1 cellular context compared by ENCODE assay signal in the genomic region with DNA sequence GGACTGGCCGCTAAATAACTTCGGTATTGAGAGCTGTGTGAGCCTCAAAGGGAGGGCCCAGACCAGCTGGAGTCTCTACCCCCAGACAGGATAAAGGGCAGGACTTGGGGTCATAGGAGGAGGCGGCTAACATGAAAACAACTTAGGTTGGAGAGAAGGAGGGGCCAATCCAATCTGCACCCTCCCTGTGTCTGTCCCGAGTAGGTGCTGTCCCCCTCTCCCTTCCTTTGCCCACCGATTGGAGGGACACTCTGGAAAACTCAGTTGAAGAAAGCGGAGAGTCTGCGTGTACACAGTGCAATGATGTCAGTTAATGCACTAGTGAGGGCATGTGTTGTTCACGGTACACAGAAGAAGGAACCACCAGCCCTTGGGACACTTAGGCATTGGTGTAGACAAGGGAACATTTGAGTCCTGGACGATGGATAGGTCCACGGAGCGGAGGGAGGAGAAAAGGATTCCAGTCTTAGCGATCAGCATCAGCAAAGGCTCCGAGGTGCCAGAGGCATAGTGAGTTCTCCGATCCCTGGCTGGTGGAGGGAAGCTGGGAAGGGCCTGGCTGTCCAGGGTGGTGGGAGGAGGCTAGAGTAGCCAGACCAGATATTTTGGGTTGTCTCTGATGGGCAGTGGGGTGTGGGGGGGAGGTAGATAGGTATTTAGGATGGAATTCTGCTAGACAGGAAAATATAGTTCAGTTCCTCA.
TF ChIP-seq lines count a peak whose summit lies in the region.

No MANE protein-coding gene starts in this region.

TF ChIP-seq in HepG2, 621 proteins besides CTCF, POLR2A, EP300 and RAD21 (continued from another document and continues in another):
- TF ChIP-seq, protein P1, sequence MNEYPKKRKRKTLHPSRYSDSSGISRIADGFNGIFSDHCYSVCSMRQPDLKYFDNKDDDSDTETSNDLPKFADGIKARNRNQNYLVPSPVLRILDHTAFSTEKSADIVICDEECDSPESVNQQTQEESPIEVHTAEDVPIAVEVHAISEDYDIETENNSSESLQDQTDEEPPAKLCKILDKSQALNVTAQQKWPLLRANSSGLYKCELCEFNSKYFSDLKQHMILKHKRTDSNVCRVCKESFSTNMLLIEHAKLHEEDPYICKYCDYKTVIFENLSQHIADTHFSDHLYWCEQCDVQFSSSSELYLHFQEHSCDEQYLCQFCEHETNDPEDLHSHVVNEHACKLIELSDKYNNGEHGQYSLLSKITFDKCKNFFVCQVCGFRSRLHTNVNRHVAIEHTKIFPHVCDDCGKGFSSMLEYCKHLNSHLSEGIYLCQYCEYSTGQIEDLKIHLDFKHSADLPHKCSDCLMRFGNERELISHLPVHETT (CRISPR knock-in tag; conservative IDR thresholded peaks at IDR 0.05) = no peak
- TF ChIP-seq, protein P2, sequence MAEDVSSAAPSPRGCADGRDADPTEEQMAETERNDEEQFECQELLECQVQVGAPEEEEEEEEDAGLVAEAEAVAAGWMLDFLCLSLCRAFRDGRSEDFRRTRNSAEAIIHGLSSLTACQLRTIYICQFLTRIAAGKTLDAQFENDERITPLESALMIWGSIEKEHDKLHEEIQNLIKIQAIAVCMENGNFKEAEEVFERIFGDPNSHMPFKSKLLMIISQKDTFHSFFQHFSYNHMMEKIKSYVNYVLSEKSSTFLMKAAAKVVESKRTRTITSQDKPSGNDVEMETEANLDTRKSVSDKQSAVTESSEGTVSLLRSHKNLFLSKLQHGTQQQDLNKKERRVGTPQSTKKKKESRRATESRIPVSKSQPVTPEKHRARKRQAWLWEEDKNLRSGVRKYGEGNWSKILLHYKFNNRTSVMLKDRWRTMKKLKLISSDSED (CRISPR knock-in tag; IDR thresholded peaks at IDR 0.05) = no peak
- TF ChIP-seq MAZ (IDR thresholded peaks at IDR 0.05; ENCODE audit: borderline replicate concordance, low read depth, low read length) = no peak
- no peak for TF ChIP-seq MAZ (CRISPR knock-in tag; IDR thresholded peaks at IDR 0.05; ENCODE audit: low read depth)
- peak; percentile 62; the same call in 1 of the 2 replicates for TF ChIP-seq ZNF678 (CRISPR knock-in tag; IDR thresholded peaks at IDR 0.05)
- no peak for TF ChIP-seq ZNF12 (CRISPR knock-in tag; IDR thresholded peaks at IDR 0.05)
- TF ChIP-seq, protein P3, sequence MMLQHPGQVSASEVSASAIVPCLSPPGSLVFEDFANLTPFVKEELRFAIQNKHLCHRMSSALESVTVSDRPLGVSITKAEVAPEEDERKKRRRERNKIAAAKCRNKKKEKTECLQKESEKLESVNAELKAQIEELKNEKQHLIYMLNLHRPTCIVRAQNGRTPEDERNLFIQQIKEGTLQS (CRISPR knock-in tag; IDR thresholded peaks at IDR 0.05) = no peak
- peak; percentile 42; the same call in 1 of the 2 replicates for TF ChIP-seq GATAD1 (CRISPR knock-in tag; IDR thresholded peaks at IDR 0.05)
- TF ChIP-seq SMARCE1 (IDR thresholded peaks at IDR 0.05; ENCODE audit: borderline replicate concordance) = no peak
- no peak; the same call in 1 of the 2 replicates for TF ChIP-seq SPEN (CRISPR knock-in tag; IDR thresholded peaks at IDR 0.05; ENCODE audit: low read depth)
- TF ChIP-seq PCBP1 (IDR thresholded peaks at IDR 0.05; ENCODE audit: borderline replicate concordance, low read depth, low read length) = no peak
- no peak for TF ChIP-seq ZFY (CRISPR knock-in tag; IDR thresholded peaks at IDR 0.05)
- TF ChIP-seq MTA3 (CRISPR knock-in tag; IDR thresholded peaks at IDR 0.05) = no peak
- TF ChIP-seq, protein P4, sequence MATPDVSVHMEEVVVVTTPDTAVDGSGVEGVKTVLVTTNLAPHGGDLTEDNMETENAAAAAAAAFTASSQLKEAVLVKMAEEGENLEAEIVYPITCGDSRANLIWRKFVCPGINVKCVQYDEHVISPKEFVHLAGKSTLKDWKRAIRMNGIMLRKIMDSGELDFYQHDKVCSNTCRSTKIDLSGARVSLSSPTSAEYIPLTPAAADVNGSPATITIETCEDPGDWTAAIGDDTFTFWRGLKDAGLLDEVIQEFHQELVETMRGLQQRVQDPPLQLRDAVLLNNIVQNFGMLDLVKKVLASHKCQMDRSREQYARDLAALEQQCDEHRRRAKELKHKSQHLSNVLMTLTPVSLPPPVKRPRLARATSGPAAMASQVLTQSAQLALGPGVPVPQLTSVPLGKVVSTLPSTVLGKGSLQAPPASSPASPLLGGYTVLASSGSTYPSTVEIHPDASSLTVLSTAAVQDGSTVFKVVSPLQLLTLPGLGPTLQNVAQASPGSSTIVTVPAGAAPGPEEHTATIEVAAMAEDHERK (CRISPR knock-in tag; IDR thresholded peaks at IDR 0.05; ENCODE audit: low read depth) = no peak
- TF ChIP-seq NR2F6 (IDR thresholded peaks at IDR 0.05) = no peak
- TF ChIP-seq NR2F6 (CRISPR knock-in tag; IDR thresholded peaks at IDR 0.05) = peak; percentile 26; the same call in 1 of the 2 replicates
- TF ChIP-seq PHF21A (CRISPR knock-in tag; IDR thresholded peaks at IDR 0.05) = no peak
- no peak for TF ChIP-seq HNRNPUL1 (IDR thresholded peaks at IDR 0.05; ENCODE audit: low read depth, low read length)
- no peak for TF ChIP-seq XRCC5 (optimal IDR thresholded peaks at IDR 0.05; ENCODE audit: low read length)
- TF ChIP-seq KAT7 (CRISPR knock-in tag; IDR thresholded peaks at IDR 0.05; ENCODE audit: borderline replicate concordance) = 0 out of 2 replicates have a peak, but pooled peaks have one; percentile 22
- TF ChIP-seq, protein P5, sequence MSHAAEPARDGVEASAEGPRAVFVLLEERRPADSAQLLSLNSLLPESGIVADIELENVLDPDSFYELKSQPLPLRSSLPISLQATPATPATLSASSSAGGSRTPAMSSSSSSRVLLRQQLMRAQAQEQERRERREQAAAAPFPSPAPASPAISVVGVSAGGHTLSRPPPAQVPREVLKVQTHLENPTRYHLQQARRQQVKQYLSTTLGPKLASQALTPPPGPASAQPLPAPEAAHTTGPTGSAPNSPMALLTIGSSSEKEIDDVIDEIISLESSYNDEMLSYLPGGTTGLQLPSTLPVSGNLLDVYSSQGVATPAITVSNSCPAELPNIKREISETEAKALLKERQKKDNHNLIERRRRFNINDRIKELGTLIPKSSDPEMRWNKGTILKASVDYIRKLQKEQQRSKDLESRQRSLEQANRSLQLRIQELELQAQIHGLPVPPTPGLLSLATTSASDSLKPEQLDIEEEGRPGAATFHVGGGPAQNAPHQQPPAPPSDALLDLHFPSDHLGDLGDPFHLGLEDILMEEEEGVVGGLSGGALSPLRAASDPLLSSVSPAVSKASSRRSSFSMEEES (CRISPR knock-in tag; IDR thresholded peaks at IDR 0.05) = no peak
- no peak for TF ChIP-seq NFYB (CRISPR knock-in tag; IDR thresholded peaks at IDR 0.05)
- no peak for TF ChIP-seq ZNF101 (CRISPR knock-in tag; IDR thresholded peaks at IDR 0.05; ENCODE audit: borderline replicate concordance, low read depth)
- no peak for TF ChIP-seq ZNF256 (CRISPR knock-in tag; conservative IDR thresholded peaks at IDR 0.05)
- TF ChIP-seq, protein P6, sequence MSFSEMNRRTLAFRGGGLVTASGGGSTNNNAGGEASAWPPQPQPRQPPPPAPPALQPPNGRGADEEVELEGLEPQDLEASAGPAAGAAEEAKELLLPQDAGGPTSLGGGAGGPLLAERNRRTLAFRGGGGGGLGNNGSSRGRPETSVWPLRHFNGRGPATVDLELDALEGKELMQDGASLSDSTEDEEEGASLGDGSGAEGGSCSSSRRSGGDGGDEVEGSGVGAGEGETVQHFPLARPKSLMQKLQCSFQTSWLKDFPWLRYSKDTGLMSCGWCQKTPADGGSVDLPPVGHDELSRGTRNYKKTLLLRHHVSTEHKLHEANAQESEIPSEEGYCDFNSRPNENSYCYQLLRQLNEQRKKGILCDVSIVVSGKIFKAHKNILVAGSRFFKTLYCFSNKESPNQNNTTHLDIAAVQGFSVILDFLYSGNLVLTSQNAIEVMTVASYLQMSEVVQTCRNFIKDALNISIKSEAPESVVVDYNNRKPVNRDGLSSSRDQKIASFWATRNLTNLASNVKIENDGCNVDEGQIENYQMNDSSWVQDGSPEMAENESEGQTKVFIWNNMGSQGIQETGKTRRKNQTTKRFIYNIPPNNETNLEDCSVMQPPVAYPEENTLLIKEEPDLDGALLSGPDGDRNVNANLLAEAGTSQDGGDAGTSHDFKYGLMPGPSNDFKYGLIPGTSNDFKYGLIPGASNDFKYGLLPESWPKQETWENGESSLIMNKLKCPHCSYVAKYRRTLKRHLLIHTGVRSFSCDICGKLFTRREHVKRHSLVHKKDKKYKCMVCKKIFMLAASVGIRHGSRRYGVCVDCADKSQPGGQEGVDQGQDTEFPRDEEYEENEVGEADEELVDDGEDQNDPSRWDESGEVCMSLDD (CRISPR knock-in tag; IDR thresholded peaks at IDR 0.05; ENCODE audit: borderline replicate concordance) = no peak
- TF ChIP-seq DPF2 (CRISPR knock-in tag; IDR thresholded peaks at IDR 0.05; ENCODE audit: borderline replicate concordance, low read depth) = peak; percentile 61
- 0 out of 2 replicates have a peak, but pooled peaks have one; percentile 41 for TF ChIP-seq MEF2D (CRISPR knock-in tag; IDR thresholded peaks at IDR 0.05)
- TF ChIP-seq ZNF432 (CRISPR knock-in tag; IDR thresholded peaks at IDR 0.05; ENCODE audit: borderline replicate concordance) = no peak
- no peak; the same call in 1 of the 2 replicates for TF ChIP-seq ZNF563 (CRISPR knock-in tag; IDR thresholded peaks at IDR 0.05)
- TF ChIP-seq ZNF747 (CRISPR knock-in tag; IDR thresholded peaks at IDR 0.05; ENCODE audit: borderline replicate concordance) = peak; percentile 41; the same call in 1 of the 2 replicates
- TF ChIP-seq, protein P7, sequence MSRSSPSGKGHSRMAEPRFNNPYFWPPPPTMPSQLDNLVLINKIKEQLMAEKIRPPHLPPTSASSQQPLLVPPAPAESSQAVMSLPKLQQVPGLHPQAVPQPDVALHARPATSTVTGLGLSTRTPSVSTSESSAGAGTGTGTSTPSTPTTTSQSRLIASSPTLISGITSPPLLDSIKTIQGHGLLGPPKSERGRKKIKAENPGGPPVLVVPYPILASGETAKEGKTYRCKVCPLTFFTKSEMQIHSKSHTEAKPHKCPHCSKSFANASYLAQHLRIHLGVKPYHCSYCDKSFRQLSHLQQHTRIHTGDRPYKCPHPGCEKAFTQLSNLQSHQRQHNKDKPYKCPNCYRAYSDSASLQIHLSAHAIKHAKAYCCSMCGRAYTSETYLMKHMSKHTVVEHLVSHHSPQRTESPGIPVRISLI (CRISPR knock-in tag; IDR thresholded peaks at IDR 0.05; ENCODE audit: borderline replicate concordance) = peak; percentile 54; the same call in 1 of the 2 replicates
- no peak; the same call in 1 of the 2 replicates for TF ChIP-seq ZNF652 (CRISPR knock-in tag; IDR thresholded peaks at IDR 0.05; ENCODE audit: borderline replicate concordance, low read depth)
- TF ChIP-seq, protein P8, sequence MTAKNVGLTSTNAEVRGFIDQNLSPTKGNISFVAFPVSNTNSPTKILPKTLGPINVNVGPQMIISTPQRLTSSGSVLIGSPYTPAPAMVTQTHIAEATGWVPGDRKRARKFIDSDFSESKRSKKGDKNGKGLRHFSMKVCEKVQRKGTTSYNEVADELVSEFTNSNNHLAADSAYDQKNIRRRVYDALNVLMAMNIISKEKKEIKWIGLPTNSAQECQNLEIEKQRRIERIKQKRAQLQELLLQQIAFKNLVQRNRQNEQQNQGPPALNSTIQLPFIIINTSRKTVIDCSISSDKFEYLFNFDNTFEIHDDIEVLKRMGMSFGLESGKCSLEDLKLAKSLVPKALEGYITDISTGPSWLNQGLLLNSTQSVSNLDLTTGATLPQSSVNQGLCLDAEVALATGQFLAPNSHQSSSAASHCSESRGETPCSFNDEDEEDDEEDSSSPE (CRISPR knock-in tag; IDR thresholded peaks at IDR 0.05) = no peak
- no peak for TF ChIP-seq MED13 (CRISPR knock-in tag; IDR thresholded peaks at IDR 0.05)
- TF ChIP-seq, protein P9, sequence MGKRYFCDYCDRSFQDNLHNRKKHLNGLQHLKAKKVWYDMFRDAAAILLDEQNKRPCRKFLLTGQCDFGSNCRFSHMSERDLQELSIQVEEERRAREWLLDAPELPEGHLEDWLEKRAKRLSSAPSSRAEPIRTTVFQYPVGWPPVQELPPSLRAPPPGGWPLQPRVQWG (CRISPR knock-in tag; IDR thresholded peaks at IDR 0.05; ENCODE audit: borderline replicate concordance, low read depth) = no peak
- no peak for TF ChIP-seq TBP (CRISPR knock-in tag; IDR thresholded peaks at IDR 0.05)
- no peak for TF ChIP-seq NONO (IDR thresholded peaks at IDR 0.05)
- 0 out of 2 replicates have a peak, but pooled peaks have one; percentile 16 for TF ChIP-seq NONO (CRISPR knock-in tag; conservative IDR thresholded peaks at IDR 0.05)
- no peak for TF ChIP-seq ZNF781 (CRISPR knock-in tag; IDR thresholded peaks at IDR 0.05; ENCODE audit: borderline replicate concordance, not compliant biosample characterization)
- TF ChIP-seq, protein P10, sequence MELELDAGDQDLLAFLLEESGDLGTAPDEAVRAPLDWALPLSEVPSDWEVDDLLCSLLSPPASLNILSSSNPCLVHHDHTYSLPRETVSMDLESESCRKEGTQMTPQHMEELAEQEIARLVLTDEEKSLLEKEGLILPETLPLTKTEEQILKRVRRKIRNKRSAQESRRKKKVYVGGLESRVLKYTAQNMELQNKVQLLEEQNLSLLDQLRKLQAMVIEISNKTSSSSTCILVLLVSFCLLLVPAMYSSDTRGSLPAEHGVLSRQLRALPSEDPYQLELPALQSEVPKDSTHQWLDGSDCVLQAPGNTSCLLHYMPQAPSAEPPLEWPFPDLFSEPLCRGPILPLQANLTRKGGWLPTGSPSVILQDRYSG (CRISPR knock-in tag; IDR thresholded peaks at IDR 0.05) = no peak
- 0 out of 2 replicates have a peak, but pooled peaks have one; percentile 48 for TF ChIP-seq ZSCAN29 (CRISPR knock-in tag; conservative IDR thresholded peaks at IDR 0.05)
- TF ChIP-seq, protein P11, sequence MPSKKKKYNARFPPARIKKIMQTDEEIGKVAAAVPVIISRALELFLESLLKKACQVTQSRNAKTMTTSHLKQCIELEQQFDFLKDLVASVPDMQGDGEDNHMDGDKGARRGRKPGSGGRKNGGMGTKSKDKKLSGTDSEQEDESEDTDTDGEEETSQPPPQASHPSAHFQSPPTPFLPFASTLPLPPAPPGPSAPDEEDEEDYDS (CRISPR knock-in tag; IDR thresholded peaks at IDR 0.05) = no peak; the same call in 1 of the 2 replicates
- no peak for TF ChIP-seq TBX3 (IDR thresholded peaks at IDR 0.05; ENCODE audit: borderline replicate concordance)
- TF ChIP-seq ZSCAN25 (CRISPR knock-in tag; IDR thresholded peaks at IDR 0.05) = no peak
- no peak for TF ChIP-seq SALL2 (CRISPR knock-in tag; IDR thresholded peaks at IDR 0.05)
- no peak for TF ChIP-seq PAWR (CRISPR knock-in tag; IDR thresholded peaks at IDR 0.05; ENCODE audit: borderline replicate concordance)
- TF ChIP-seq, protein P12, sequence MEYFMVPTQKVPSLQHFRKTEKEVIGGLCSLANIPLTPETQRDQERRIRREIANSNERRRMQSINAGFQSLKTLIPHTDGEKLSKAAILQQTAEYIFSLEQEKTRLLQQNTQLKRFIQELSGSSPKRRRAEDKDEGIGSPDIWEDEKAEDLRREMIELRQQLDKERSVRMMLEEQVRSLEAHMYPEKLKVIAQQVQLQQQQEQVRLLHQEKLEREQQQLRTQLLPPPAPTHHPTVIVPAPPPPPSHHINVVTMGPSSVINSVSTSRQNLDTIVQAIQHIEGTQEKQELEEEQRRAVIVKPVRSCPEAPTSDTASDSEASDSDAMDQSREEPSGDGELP (IDR thresholded peaks at IDR 0.05; ENCODE audit: borderline replicate concordance, low read depth) = peak; percentile 42; the same call in 1 of the 2 replicates
- TF ChIP-seq ZNF660 (CRISPR knock-in tag; IDR thresholded peaks at IDR 0.05; ENCODE audit: borderline replicate concordance, low read depth) = peak; percentile 50; the same call in 1 of the 2 replicates
- no peak for TF ChIP-seq RCOR2 (CRISPR knock-in tag; IDR thresholded peaks at IDR 0.05)
- TF ChIP-seq, protein P13, sequence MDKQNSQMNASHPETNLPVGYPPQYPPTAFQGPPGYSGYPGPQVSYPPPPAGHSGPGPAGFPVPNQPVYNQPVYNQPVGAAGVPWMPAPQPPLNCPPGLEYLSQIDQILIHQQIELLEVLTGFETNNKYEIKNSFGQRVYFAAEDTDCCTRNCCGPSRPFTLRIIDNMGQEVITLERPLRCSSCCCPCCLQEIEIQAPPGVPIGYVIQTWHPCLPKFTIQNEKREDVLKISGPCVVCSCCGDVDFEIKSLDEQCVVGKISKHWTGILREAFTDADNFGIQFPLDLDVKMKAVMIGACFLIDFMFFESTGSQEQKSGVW (CRISPR knock-in tag; IDR thresholded peaks at IDR 0.05; ENCODE audit: borderline replicate concordance) = no peak
